Comparison of ENCODE assay signal across 1 cellular context in genomic region chr4:2441393-2442174, GRCh38.
TF ChIP-seq lines count a peak whose summit lies in the region.

No MANE protein-coding gene starts in this region.

TF ChIP-seq in WTC11, 78 proteins besides CTCF, POLR2A, EP300 and RAD21 (continued from another document):
- TF ChIP-seq SOX15 (CRISPR knock-in tag; IDR thresholded peaks at IDR 0.05) (no peak), NR1H2 (CRISPR knock-in tag; IDR thresholded peaks at IDR 0.05) (no peak), TEAD1 (CRISPR knock-in tag; IDR thresholded peaks at IDR 0.05) (no peak), ZSCAN18 (CRISPR knock-in tag; IDR thresholded peaks at IDR 0.05) (0 out of 2 replicates have a peak, but pooled peaks have one; percentile 53), ZBTB43 (CRISPR knock-in tag; IDR thresholded peaks at IDR 0.05) (no peak), IRF1 (CRISPR knock-in tag; IDR thresholded peaks at IDR 0.05) (no peak)
- TF ChIP-seq, protein P1, sequence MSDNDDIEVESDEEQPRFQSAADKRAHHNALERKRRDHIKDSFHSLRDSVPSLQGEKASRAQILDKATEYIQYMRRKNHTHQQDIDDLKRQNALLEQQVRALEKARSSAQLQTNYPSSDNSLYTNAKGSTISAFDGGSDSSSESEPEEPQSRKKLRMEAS (CRISPR knock-in tag; IDR thresholded peaks at IDR 0.05), result 0 out of 2 replicates have a peak, but pooled peaks have one; percentile 55
- TF ChIP-seq, protein P2, sequence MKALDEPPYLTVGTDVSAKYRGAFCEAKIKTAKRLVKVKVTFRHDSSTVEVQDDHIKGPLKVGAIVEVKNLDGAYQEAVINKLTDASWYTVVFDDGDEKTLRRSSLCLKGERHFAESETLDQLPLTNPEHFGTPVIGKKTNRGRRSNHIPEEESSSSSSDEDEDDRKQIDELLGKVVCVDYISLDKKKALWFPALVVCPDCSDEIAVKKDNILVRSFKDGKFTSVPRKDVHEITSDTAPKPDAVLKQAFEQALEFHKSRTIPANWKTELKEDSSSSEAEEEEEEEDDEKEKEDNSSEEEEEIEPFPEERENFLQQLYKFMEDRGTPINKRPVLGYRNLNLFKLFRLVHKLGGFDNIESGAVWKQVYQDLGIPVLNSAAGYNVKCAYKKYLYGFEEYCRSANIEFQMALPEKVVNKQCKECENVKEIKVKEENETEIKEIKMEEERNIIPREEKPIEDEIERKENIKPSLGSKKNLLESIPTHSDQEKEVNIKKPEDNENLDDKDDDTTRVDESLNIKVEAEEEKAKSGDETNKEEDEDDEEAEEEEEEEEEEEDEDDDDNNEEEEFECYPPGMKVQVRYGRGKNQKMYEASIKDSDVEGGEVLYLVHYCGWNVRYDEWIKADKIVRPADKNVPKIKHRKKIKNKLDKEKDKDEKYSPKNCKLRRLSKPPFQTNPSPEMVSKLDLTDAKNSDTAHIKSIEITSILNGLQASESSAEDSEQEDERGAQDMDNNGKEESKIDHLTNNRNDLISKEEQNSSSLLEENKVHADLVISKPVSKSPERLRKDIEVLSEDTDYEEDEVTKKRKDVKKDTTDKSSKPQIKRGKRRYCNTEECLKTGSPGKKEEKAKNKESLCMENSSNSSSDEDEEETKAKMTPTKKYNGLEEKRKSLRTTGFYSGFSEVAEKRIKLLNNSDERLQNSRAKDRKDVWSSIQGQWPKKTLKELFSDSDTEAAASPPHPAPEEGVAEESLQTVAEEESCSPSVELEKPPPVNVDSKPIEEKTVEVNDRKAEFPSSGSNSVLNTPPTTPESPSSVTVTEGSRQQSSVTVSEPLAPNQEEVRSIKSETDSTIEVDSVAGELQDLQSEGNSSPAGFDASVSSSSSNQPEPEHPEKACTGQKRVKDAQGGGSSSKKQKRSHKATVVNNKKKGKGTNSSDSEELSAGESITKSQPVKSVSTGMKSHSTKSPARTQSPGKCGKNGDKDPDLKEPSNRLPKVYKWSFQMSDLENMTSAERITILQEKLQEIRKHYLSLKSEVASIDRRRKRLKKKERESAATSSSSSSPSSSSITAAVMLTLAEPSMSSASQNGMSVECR (CRISPR knock-in tag; IDR thresholded peaks at IDR 0.05; ENCODE audit: borderline replicate concordance), result no peak
TF ChIP-seq in WTC11: peak in this region for 6.
